Comparison of ENCODE assay signal across 1 cellular context in genomic region chr1:56610770-56611169, GRCh38. TPM values are rescaled to one million over a fixed set of nuclear protein-coding genes. Genes with fewer than 3 reads are reported as not detected.
"Had no signal": no experiment of that assay in that cellular context is flagged by ENCODE, and none has a peak within 500 bp of the region (broad histone marks: within the 10 kb centered on the region; RNA-seq: fewer than 3 reads in every experiment).

No MANE protein-coding gene starts in this region.

RNA-seq across cellular contexts. Expression of gene PLPP3, which starts 31.4 kb away (rescaled TPM):
- polyA plus RNA-seq: immature natural killer cell had no signal

RNA-seq across cellular contexts. Expression of gene PRKAA2, which starts 34.3 kb away (rescaled TPM):
- polyA plus RNA-seq: immature natural killer cell had no signal
